Comparison of ENCODE assay signal across 8 cellular contexts in genomic region chr11:126359431-126360048, GRCh38. TPM values are rescaled to one million over a fixed set of nuclear protein-coding genes. Genes with fewer than 3 reads are reported as not detected.
DNase-seq lines count a peak whose midpoint lies in the region; ATAC-seq and TF ChIP-seq lines count a peak whose summit lies in the region.

No MANE protein-coding gene starts in this region.

- no peak overlapping the region for H4K12ac ChIP-seq in trophoblast cell (ENCODE audit: low read depth, low read length)

- no peaks in the 10 kb centered on the region for H3K36me3 ChIP-seq in trophoblast cell (ENCODE audit: control insufficient read depth in 1 of 2, insufficient read depth in 2 of 2, low read length in 2 of 2)

- H2AK5ac ChIP-seq in trophoblast cell (ENCODE audit: low read length): no peak overlapping the region

- H3K79me2 ChIP-seq in trophoblast cell (ENCODE audit: control insufficient read depth, insufficient read depth, low read length, poor library complexity): peaks cover 10% of the 10 kb centered on the region

- ATAC-seq in HG03439 (IDR thresholded peaks at IDR 0.05; ENCODE audit: unreplicated experiment) (no peak), HG03460 (IDR thresholded peaks at IDR 0.05; ENCODE audit: unreplicated experiment) (no peak), HG02938 (IDR thresholded peaks at IDR 0.05; ENCODE audit: unreplicated experiment) (no peak), HG03175 (IDR thresholded peaks at IDR 0.05; ENCODE audit: unreplicated experiment) (no peak)

- no peak overlapping the region for H3K27ac Mint-ChIP-seq in CD14-positive monocyte

- peaks cover 55% of the 10 kb centered on the region for H3K4me1 Mint-ChIP-seq in CD14-positive monocyte

- no peak overlapping the region for H3K23ac ChIP-seq in trophoblast cell (ENCODE audit: low read length)

- no peaks in the 10 kb centered on the region for H3K27me3 ChIP-seq in trophoblast cell (ENCODE audit: insufficient read depth, low read length)

- H2BK12ac ChIP-seq in trophoblast cell (ENCODE audit: low read length): no peak overlapping the region

- DNase-seq in CD14-positive monocyte (ENCODE audit: low spot score): peak; percentile 7
- peak; percentile 83 for DNase-seq in fibroblast of the aortic adventitia (ENCODE audit: low read depth)
- no peak for DNase-seq in trophoblast cell

- no peak overlapping the region for H3K4me3 Mint-ChIP-seq in CD14-positive monocyte

- H3K9me3 Mint-ChIP-seq in CD14-positive monocyte: no peaks in the 10 kb centered on the region

- H3K36me3 Mint-ChIP-seq in CD14-positive monocyte: peaks cover 6 to 10% of the 10 kb centered on the region in 2 donors

- no CpG with 5 or more reads among the region's 16 CpGs for WGBS in trophoblast cell (ENCODE audit: extremely low coverage, insufficient coverage, insufficient read length)

- TF ChIP-seq CTCF in CD14-positive monocyte (IDR thresholded peaks at IDR 0.05) (no peak), fibroblast of the aortic adventitia (IDR thresholded peaks at IDR 0.05; ENCODE audit: insufficient read depth, low read length) (peak; percentile 48)

- H3K4me3 ChIP-seq in fibroblast of the aortic adventitia (ENCODE audit: low read depth, low read length): peak overlapping the region; percentile 22
- no peak overlapping the region for H3K4me3 ChIP-seq in trophoblast cell (ENCODE audit: low read depth, low read length)

- no peak overlapping the region for H3K27ac ChIP-seq in trophoblast cell (ENCODE audit: low read depth, low read length)

- H3K14ac ChIP-seq in trophoblast cell (ENCODE audit: low read length): no peak overlapping the region

- H3K27me3 Mint-ChIP-seq in CD14-positive monocyte (ENCODE audit: low read depth in 3 of 3): peaks cover 0 to 7% (median 5%) of the 10 kb centered on the region in 3 donors

- H4K8ac ChIP-seq in trophoblast cell (ENCODE audit: low read depth, low read length): no peak overlapping the region

- no peak overlapping the region for H3K9ac ChIP-seq in trophoblast cell (ENCODE audit: low read length)

- H3K9me3 ChIP-seq in trophoblast cell (ENCODE audit: insufficient read depth, low read depth, low read length): no peaks in the 10 kb centered on the region

- H3K4me2 ChIP-seq in trophoblast cell (ENCODE audit: low read length): no peak overlapping the region

- no peak overlapping the region for H2BK120ac ChIP-seq in trophoblast cell (ENCODE audit: insufficient read depth, low read length, poor library complexity)

- no peak overlapping the region for H3K4ac ChIP-seq in trophoblast cell (ENCODE audit: low read depth, low read length)

- no peak overlapping the region for H4K91ac ChIP-seq in trophoblast cell (ENCODE audit: low read depth, low read length)

- intact Hi-C loops in CD14-positive monocyte (cut with micrococcal nuclease): loop anchor here in 1 of 2 donors (5.0 kb wide), 1 partner anchor 47 kb away; no protein-coding TSS in a partner anchor

- H3K79me1 ChIP-seq in trophoblast cell (ENCODE audit: low read length): peaks cover 17% of the 10 kb centered on the region

- H3K4me1 ChIP-seq in trophoblast cell (ENCODE audit: control insufficient read depth in 1 of 2, insufficient read depth in 2 of 2, low read length in 2 of 2): peaks cover 12% of the 10 kb centered on the region in 2 experiments

- H2BK5ac ChIP-seq in trophoblast cell (ENCODE audit: low read depth, low read length, poor library complexity): no peak overlapping the region

- H3K18ac ChIP-seq in trophoblast cell (ENCODE audit: low read length): peak overlapping the region; percentile 21

- H2AFZ ChIP-seq in trophoblast cell (ENCODE audit: insufficient read depth, low read length, poor library complexity): no peak overlapping the region

TF ChIP-seq in PFSK-1, 5 proteins besides CTCF, POLR2A, EP300 and RAD21:
- TF ChIP-seq FOXP2 (optimal IDR thresholded peaks at IDR 0.05; ENCODE audit: borderline replicate concordance, extremely low read depth, extremely low read length, insufficient read depth) (peak; percentile 38), POLR2AphosphoS5 (IDR thresholded peaks at IDR 0.05; ENCODE audit: low read depth, low read length) (no peak)

RNA-seq across cellular contexts. Expression of gene ST3GAL4, which starts 4.1 kb away (rescaled TPM):
- 10 to 100 TPM in 1 of 2 donors, 1 to 10 TPM in 1; 7.8 to 10.1 TPM for polyA plus RNA-seq in CD14-positive monocyte
- 70.0 TPM for polyA plus RNA-seq in PFSK-1 (2012; ENCODE audit: insufficient read length, low read depth)
- 9.6 and 25.4 TPM in 2 replicates for total RNA-seq in fibroblast of the aortic adventitia (ENCODE audit: low replicate concordance)
- polyA plus RNA-seq in trophoblast cell (2013): 16.1 and 17.5 TPM in 2 replicates

RNA-seq across cellular contexts. Expression of gene DCPS, which starts 55.7 kb away (rescaled TPM):
- 10 to 100 TPM; 30.4 to 30.7 TPM for polyA plus RNA-seq in CD14-positive monocyte
- 58.3 TPM for polyA plus RNA-seq in PFSK-1 (2012; ENCODE audit: insufficient read length, low read depth)
- 4.3 and 11.4 TPM in 2 replicates for total RNA-seq in fibroblast of the aortic adventitia (ENCODE audit: low replicate concordance)
- polyA plus RNA-seq in trophoblast cell (2013): 11.2 and 12.2 TPM in 2 replicates

Comparison
In these comparisons a context has a peak if more than half of its experiments do, and no peak if none do; other contexts are left out.
1. DNase-seq: peak in CD14-positive monocyte (single experiment) and fibroblast of the aortic adventitia (single experiment); none in trophoblast cell (0 of 2).